24 cellular contexts compared by ENCODE assay signal in genomic region chr2:207075456-207075855, GRCh38.
"Had no signal": no experiment of that assay in that cellular context is flagged by ENCODE, and none has a peak within 500 bp of the region (broad histone marks: within the 10 kb centered on the region; RNA-seq: fewer than 3 reads in every experiment).

No MANE protein-coding gene starts in this region.

- ATAC-seq: activated CD4-positive, CD25-positive, alpha-beta regulatory T cell treated with anti-CD3 and anti-CD28 coated beads, Interleukin-2, amount 50 U/mL, for 24 hours; esophagus mucosa; left lung; T-cell had no signal

- H3K27ac Mint-ChIP-seq: mesothelial cell of epicardium had no signal

- DNase-seq: activated CD4-positive, alpha-beta T cell treated with anti-CD3 and anti-CD28 coated beads for 48 hours; activated CD4-positive, alpha-beta T cell treated with anti-CD3 and anti-CD28 coated beads, Interleukin-2, amount 50 U/mL, for 48 hours; activated CD8-positive, alpha-beta memory T cell treated with anti-CD3 and anti-CD28 coated beads for 24 hours; activated gamma-delta T cell; activated naive CD4-positive, alpha-beta T cell treated with anti-CD3 and anti-CD28 coated beads, Interleukin-2, amount 50 U/mL, for 16 hours; activated T-cell treated with anti-CD3 and anti-CD28 coated beads, Interleukin-2, amount 50 U/mL, for 1 hour; colonic mucosa; effector memory CD4-positive, alpha-beta T cell; foreskin fibroblast; kidney glomerular epithelial cell; left lung; naive B cell; occipital lobe; spleen; stimulated activated naive CD4-positive, alpha-beta T cell; T-cell; trophoblast cell had no signal

- H3K36me3 ChIP-seq: colonic mucosa had no signal

- H3K4me3 Mint-ChIP-seq: mesothelial cell of epicardium, neural crest cell had no signal

- H3K27me3 ChIP-seq: colonic mucosa, heart right ventricle, left lung, right atrium auricular region, spleen had no signal

- H3K27ac ChIP-seq: colonic mucosa, thoracic aorta had no signal

- H3K4me1 ChIP-seq: colonic mucosa had no signal

- H3K9me3 Mint-ChIP-seq: mesothelial cell of epicardium, naive B cell, neural crest cell, T-cell had no signal

- H3K4me3 ChIP-seq: colonic mucosa, left lung, right atrium auricular region, spleen, thoracic aorta had no signal

- H3K9me3 ChIP-seq: colonic mucosa, heart right ventricle, left lung, right atrium auricular region, spleen, thoracic aorta had no signal
